ENCODE assay signal across 14 cellular contexts in genomic region chr2:178304262-178304661, GRCh38.
"Had no signal": no experiment of that assay in that cellular context is flagged by ENCODE, and none has a peak within 500 bp of the region (broad histone marks: within the 10 kb centered on the region; RNA-seq: fewer than 3 reads in every experiment).

No MANE protein-coding gene starts in this region.

- H3K4me3 ChIP-seq: psoas muscle, sigmoid colon, suprapubic skin had no signal

- H3K27ac ChIP-seq: psoas muscle, sigmoid colon, suprapubic skin had no signal

- H3K9me3 ChIP-seq: psoas muscle, sigmoid colon, suprapubic skin had no signal

- H3K27me3 ChIP-seq: sigmoid colon, suprapubic skin had no signal

- ATAC-seq: esophagus mucosa, left colon, psoas muscle had no signal

- DNase-seq: activated CD4-positive, alpha-beta T cell treated with anti-CD3 and anti-CD28 coated beads, Interleukin-2, amount 10 ng/mL, durations not matched to agents 7 days and 5 days; activated CD8-positive, alpha-beta memory T cell treated with anti-CD3 and anti-CD28 coated beads for 24 hours; activated naive CD4-positive, alpha-beta T cell treated with Interleukin-2 at 50 U/mL for 16 hours; foreskin fibroblast; glutamatergic neuron; immature natural killer cell; left colon; naive B cell; psoas muscle; sigmoid colon; stimulated activated CD4-positive, alpha-beta T cell treated with anti-CD3 and anti-CD28 coated beads, Interleukin-2, amount 100 ng/mL, for 24 hours; stimulated activated naive CD4-positive, alpha-beta T cell treated with Interleukin-2 at 50 U/mL for 16 hours had no signal

- H3K36me3 ChIP-seq: sigmoid colon, suprapubic skin had no signal

- H3K4me1 ChIP-seq: sigmoid colon had no signal
